Comparison of ENCODE assay signal across 29 cellular contexts in the genomic region with DNA sequence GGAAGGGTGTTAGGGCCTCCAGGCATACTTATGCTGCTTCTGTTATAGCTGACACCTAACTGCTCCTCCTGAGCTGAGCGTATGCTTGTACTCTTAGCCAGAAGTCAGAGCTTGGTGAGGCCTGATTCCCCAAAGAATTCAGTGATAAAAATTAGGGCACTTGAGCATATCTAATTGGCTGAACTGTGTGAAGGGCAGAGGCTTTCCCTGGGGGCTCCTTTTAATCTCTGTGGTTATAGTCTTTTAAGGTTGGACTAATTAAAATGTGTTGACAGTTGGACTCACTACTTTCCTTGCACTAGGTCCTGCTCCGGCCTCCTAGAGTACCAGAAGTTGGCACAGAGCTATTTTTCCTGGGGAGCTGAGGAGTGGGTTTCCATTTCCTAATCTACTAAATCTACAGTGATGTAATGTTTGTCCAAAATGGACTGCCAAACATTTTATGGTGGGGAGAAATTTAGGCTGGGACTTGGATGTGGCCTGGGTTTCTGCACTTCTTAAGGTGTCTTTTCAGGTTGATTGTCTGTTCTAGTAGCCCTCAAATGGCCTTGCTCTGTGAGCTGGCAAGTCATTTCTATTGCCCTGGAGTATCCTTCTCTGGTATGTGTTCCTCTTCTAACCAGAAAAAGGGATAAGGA. TPM values are rescaled to one million over a fixed set of nuclear protein-coding genes. Genes with fewer than 3 reads are reported as not detected.
DNase-seq lines count a peak whose midpoint lies in the region; ATAC-seq and TF ChIP-seq lines count a peak whose summit lies in the region.
"Had no signal": no experiment of that assay in that cellular context is flagged by ENCODE, and none has a peak within 500 bp of the region (broad histone marks: within the 10 kb centered on the region; RNA-seq: fewer than 3 reads in every experiment).

No MANE protein-coding gene starts in this region.

- peaks cover 79% of the 10 kb centered on the region for H3K4me1 Mint-ChIP-seq in activated CD8-positive, alpha-beta T cell treated with anti-CD3 and anti-CD28 coated beads for 36 hours (ENCODE audit: low read depth)
- H3K4me1 Mint-ChIP-seq in activated CD8-positive, alpha-beta T cell treated with anti-CD3 and anti-CD28 coated beads, Interleukin-2, amount 10 ng/mL, durations not matched to agents 7 days and 5 days (ENCODE audit: low read depth) = peaks cover 72% of the 10 kb centered on the region
- H3K4me1 Mint-ChIP-seq in activated T-helper 17 cell treated with anti-CD3 and anti-CD28 coated beads, Interleukin-2, amount 50 U/mL, for 72 hours = peaks cover 52% of the 10 kb centered on the region

- POLR2A ChIA-PET in activated CD8-positive, alpha-beta T cell treated with anti-CD3 and anti-CD28 coated beads for 36 hours (lab: Charles Lee) = interaction anchor here (1.2 to 2.2 kb wide), 2 partner anchors 19 to 76 kb away, joined by 4 to 8 read pairs; partner anchors contain the start of gene STIM1
- POLR2A ChIA-PET in activated CD8-positive, alpha-beta T cell treated with anti-CD3 and anti-CD28 coated beads, Interleukin-2, amount 10 ng/mL, durations not matched to agents 7 days and 5 days (lab: Charles Lee) = interaction anchor here (1.2 to 1.3 kb wide), 2 partner anchors 13 to 19 kb away, joined by 3 read pairs; no protein-coding TSS in a partner anchor

- no peak for DNase-seq in activated CD8-positive, alpha-beta T cell treated with anti-CD3 and anti-CD28 coated beads for 36 hours
- no peak for DNase-seq in activated CD8-positive, alpha-beta T cell treated with anti-CD3 and anti-CD28 coated beads, Interleukin-2, amount 10 ng/mL, durations not matched to agents 7 days and 5 days
- peak; percentile 92 for DNase-seq in Karpas-422
- DNase-seq in gastrocnemius medialis = no peak
- DNase-seq in middle frontal gyrus (ENCODE audit: extremely low spot score, low spot score) = no peak
- DNase-seq: activated CD4-positive, alpha-beta memory T cell treated with anti-CD3 and anti-CD28 coated beads for 36 hours; activated naive CD4-positive, alpha-beta T cell treated with Interleukin-2 at 50 U/mL for 16 hours; anterior cingulate cortex; cortex of kidney; DMS153; GF-D8; kidney; MV-4-11; NCI-H2029 treated with DMSO at 0.1 percent for 48 hours; NCI-H446; NK-92 treated with Interleukin-12 subunit alpha and Interleukin-12 subunit beta, amount 100 ng/mL, for 24 hours; RPMI8226; SK-N-SH; stimulated activated CD8-positive, alpha-beta memory T cell treated with anti-CD3 and anti-CD28 coated beads, Interleukin-4, amount 100 ng/mL, for 48 hours; substantia nigra had no signal

- peak overlapping the region; percentile 58 for H3K4me2 ChIP-seq in Karpas-422 (ENCODE audit: low read depth, low read length, poor library complexity, severe bottlenecking)
- H3K4me2 ChIP-seq: SK-N-SH had no signal

- H3K9ac ChIP-seq in Karpas-422 (ENCODE audit: low read length) = no peak overlapping the region
- H3K9ac ChIP-seq: parathyroid adenoma, SK-N-SH had no signal

- peaks cover 30% of the 10 kb centered on the region; the same call in 1 of the 2 replicates for H4K20me1 ChIP-seq in Karpas-422 (ENCODE audit: insufficient read depth, low read depth, low read length)

- TF ChIP-seq POLR2A in gastrocnemius medialis (IDR thresholded peaks at IDR 0.05) = no peak

- H3K27ac Mint-ChIP-seq in activated CD8-positive, alpha-beta T cell treated with anti-CD3 and anti-CD28 coated beads for 36 hours = peak overlapping the region; percentile 59
- H3K27ac Mint-ChIP-seq in activated CD8-positive, alpha-beta T cell treated with anti-CD3 and anti-CD28 coated beads, Interleukin-2, amount 10 ng/mL, durations not matched to agents 7 days and 5 days = no peak overlapping the region
- H3K27ac Mint-ChIP-seq in activated T-helper 17 cell treated with anti-CD3 and anti-CD28 coated beads, Interleukin-2, amount 50 U/mL, for 72 hours = peak overlapping the region; percentile 36
- H3K27ac Mint-ChIP-seq: activated CD4-positive, alpha-beta memory T cell treated with anti-CD3 and anti-CD28 coated beads for 36 hours; T-helper 2 cell treated with Interferon-gamma antibody and Interleukin-4, amounts not matched to agents 5 μg/mL and 100 μg/mL, for 36 hours; WTC11 had no signal

- H3K27me3 ChIP-seq in Karpas-422 (ENCODE audit: low read length) (no peaks in the 10 kb centered on the region), gastrocnemius medialis (no peaks in the 10 kb centered on the region)

- intact Hi-C loops in activated CD8-positive, alpha-beta T cell treated with anti-CD3 and anti-CD28 coated beads for 36 hours (cut with micrococcal nuclease) = no loop called here
- intact Hi-C loops in gastrocnemius medialis (cut with DNase I; ENCODE audit: low total_unique reads) = no loop called here

- no peaks in the 10 kb centered on the region for H3K27me3 Mint-ChIP-seq in activated CD8-positive, alpha-beta T cell treated with anti-CD3 and anti-CD28 coated beads for 36 hours
- no peaks in the 10 kb centered on the region for H3K27me3 Mint-ChIP-seq in activated CD8-positive, alpha-beta T cell treated with anti-CD3 and anti-CD28 coated beads, Interleukin-2, amount 10 ng/mL, durations not matched to agents 7 days and 5 days (ENCODE audit: low read depth)
- no peaks in the 10 kb centered on the region for H3K27me3 Mint-ChIP-seq in activated T-helper 17 cell treated with anti-CD3 and anti-CD28 coated beads, Interleukin-2, amount 50 U/mL, for 72 hours
- H3K27me3 Mint-ChIP-seq: activated CD4-positive, alpha-beta memory T cell treated with anti-CD3 and anti-CD28 coated beads for 36 hours had no signal

- H3K36me3 ChIP-seq in Karpas-422 (ENCODE audit: insufficient read depth, low read length) (no peaks in the 10 kb centered on the region), gastrocnemius medialis (no peaks in the 10 kb centered on the region)
- H3K36me3 ChIP-seq: cardiac muscle cell had no signal

- peak overlapping the region; percentile 22; the same call in 1 of the 2 replicates for H3K4me3 ChIP-seq in Karpas-422 (ENCODE audit: low read length)
- no peak overlapping the region for H3K4me3 ChIP-seq in gastrocnemius medialis
- H3K4me3 ChIP-seq: cardiac muscle cell had no signal

- peak overlapping the region; percentile 51; the same call in 1 of the 2 replicates for H3K27ac ChIP-seq in Karpas-422 (ENCODE audit: low read length)
- peak overlapping the region; percentile 7 to 47 (median 38) for H3K27ac ChIP-seq in gastrocnemius medialis
- H3K27ac ChIP-seq: C4-2B, cardiac muscle cell, parathyroid adenoma had no signal

- ATAC-seq in activated CD8-positive, alpha-beta T cell treated with anti-CD3 and anti-CD28 coated beads for 36 hours = no peak
- ATAC-seq in activated CD8-positive, alpha-beta T cell treated with anti-CD3 and anti-CD28 coated beads, Interleukin-2, amount 10 ng/mL, durations not matched to agents 7 days and 5 days = no peak
- ATAC-seq in activated T-helper 17 cell treated with anti-CD3 and anti-CD28 coated beads, Interleukin-2, amount 50 U/mL, for 72 hours (replicated peaks) = no peak
- ATAC-seq in gastrocnemius medialis = no peak
- no peak for ATAC-seq in HG02840 (IDR thresholded peaks at IDR 0.05; ENCODE audit: low FRiP score, unreplicated experiment)
- ATAC-seq in HG02588 (IDR thresholded peaks at IDR 0.05; ENCODE audit: unreplicated experiment) = no peak
- ATAC-seq: sciatic nerve, WTC11 had no signal

- TF ChIP-seq CTCF in activated CD8-positive, alpha-beta T cell treated with anti-CD3 and anti-CD28 coated beads for 36 hours (IDR thresholded peaks at IDR 0.05) = no peak
- no peak for TF ChIP-seq CTCF in gastrocnemius medialis (IDR thresholded peaks at IDR 0.05 in 4 of 5, conservative IDR thresholded peaks at IDR 0.05 in 1 of 5)

- H2AFZ ChIP-seq in Karpas-422 (ENCODE audit: low read length) = no peak overlapping the region
- H2AFZ ChIP-seq: parathyroid adenoma had no signal

- no peaks in the 10 kb centered on the region for H3K9me3 ChIP-seq in Karpas-422 (ENCODE audit: low read length)
- H3K9me3 ChIP-seq in gastrocnemius medialis = no peaks in the 10 kb centered on the region
- H3K9me3 ChIP-seq: SK-N-SH had no signal

- H3K36me3 Mint-ChIP-seq in activated CD8-positive, alpha-beta T cell treated with anti-CD3 and anti-CD28 coated beads for 36 hours (ENCODE audit: low read depth) = peaks cover 11% of the 10 kb centered on the region
- H3K36me3 Mint-ChIP-seq in activated CD8-positive, alpha-beta T cell treated with anti-CD3 and anti-CD28 coated beads, Interleukin-2, amount 10 ng/mL, durations not matched to agents 7 days and 5 days (ENCODE audit: low read depth) = peaks cover 24% of the 10 kb centered on the region
- H3K36me3 Mint-ChIP-seq in activated T-helper 17 cell treated with anti-CD3 and anti-CD28 coated beads, Interleukin-2, amount 50 U/mL, for 72 hours (ENCODE audit: low read depth) = peaks cover 13% of the 10 kb centered on the region
- H3K36me3 Mint-ChIP-seq: WTC11 had no signal

- in situ Hi-C loops in gastrocnemius medialis (cut with MboI; ENCODE audit: low sequenced_read_pairs in 4 of 4) = loop anchor here in 1 of 4 donors (25.0 kb wide), 1 partner anchor 88 kb away; no protein-coding TSS in a partner anchor

- no peaks in the 10 kb centered on the region for H3K9me3 Mint-ChIP-seq in activated CD8-positive, alpha-beta T cell treated with anti-CD3 and anti-CD28 coated beads for 36 hours
- no peaks in the 10 kb centered on the region for H3K9me3 Mint-ChIP-seq in activated CD8-positive, alpha-beta T cell treated with anti-CD3 and anti-CD28 coated beads, Interleukin-2, amount 10 ng/mL, durations not matched to agents 7 days and 5 days (ENCODE audit: insufficient read depth)
- H3K9me3 Mint-ChIP-seq in activated T-helper 17 cell treated with anti-CD3 and anti-CD28 coated beads, Interleukin-2, amount 50 U/mL, for 72 hours = no peaks in the 10 kb centered on the region
- H3K9me3 Mint-ChIP-seq: activated CD4-positive, alpha-beta memory T cell treated with anti-CD3 and anti-CD28 coated beads for 36 hours; T-helper 2 cell treated with Interferon-gamma antibody and Interleukin-4, amounts not matched to agents 5 μg/mL and 100 μg/mL, for 36 hours; WTC11 had no signal

- no peaks in the 10 kb centered on the region for H3K9me2 ChIP-seq in Karpas-422 (replicated peaks; ENCODE audit: insufficient read depth, low read length)
- H3K9me2 ChIP-seq: SK-N-SH had no signal

- peaks cover 37% of the 10 kb centered on the region for H3K4me1 ChIP-seq in Karpas-422 (ENCODE audit: low read length)
- H3K4me1 ChIP-seq in gastrocnemius medialis = peaks cover 73 to 79% of the 10 kb centered on the region in 2 donors

- no peak overlapping the region for H3K4me3 Mint-ChIP-seq in activated CD8-positive, alpha-beta T cell treated with anti-CD3 and anti-CD28 coated beads for 36 hours
- H3K4me3 Mint-ChIP-seq in activated CD8-positive, alpha-beta T cell treated with anti-CD3 and anti-CD28 coated beads, Interleukin-2, amount 10 ng/mL, durations not matched to agents 7 days and 5 days = no peak overlapping the region
- H3K4me3 Mint-ChIP-seq in activated T-helper 17 cell treated with anti-CD3 and anti-CD28 coated beads, Interleukin-2, amount 50 U/mL, for 72 hours = no peak overlapping the region
- H3K4me3 Mint-ChIP-seq: activated CD4-positive, alpha-beta memory T cell treated with anti-CD3 and anti-CD28 coated beads for 36 hours; T-helper 2 cell treated with Interferon-gamma antibody and Interleukin-4, amounts not matched to agents 5 μg/mL and 100 μg/mL, for 36 hours; WTC11 had no signal

- CTCF ChIA-PET in activated CD8-positive, alpha-beta T cell treated with anti-CD3 and anti-CD28 coated beads for 36 hours (lab: Charles Lee) = interaction anchor here (0.6 to 21.2 kb wide), 8 partner anchors 9 to 199 kb away, joined by 3 to 274 read pairs (median 4); partner anchors contain the start of genes RHOG and STIM1
- CTCF ChIA-PET in activated CD8-positive, alpha-beta T cell treated with anti-CD3 and anti-CD28 coated beads, Interleukin-2, amount 10 ng/mL, durations not matched to agents 7 days and 5 days (lab: Charles Lee) = interaction anchor here (0.9 to 2.4 kb wide), 5 partner anchors 9 to 199 kb away, joined by 3 to 13 read pairs (median 6); partner anchors contain the start of gene STIM1

- H3K79me2 ChIP-seq in Karpas-422 (ENCODE audit: low read length) = no peaks in the 10 kb centered on the region

RNA-seq across cellular contexts. Expression of gene STIM1, which starts 18.4 kb away (rescaled TPM):
- 10 to 100 TPM; 60.8 to 61.4 TPM for total RNA-seq in activated CD8-positive, alpha-beta T cell treated with anti-CD3 and anti-CD28 coated beads for 36 hours
- total RNA-seq in activated CD8-positive, alpha-beta T cell treated with anti-CD3 and anti-CD28 coated beads, Interleukin-2, amount 10 ng/mL, durations not matched to agents 7 days and 5 days = 100 to 1,000 TPM in 1 of 2 experiments, 10 to 100 TPM in 1; 97.3 to 104 TPM
- 9.0 and 17.0 TPM in 2 replicates for total RNA-seq in Karpas-422 (2014; rRNA removed; shearing (Covaris generic); ENCODE audit: low replicate concordance)
- total RNA-seq in activated T-helper 17 cell treated with anti-CD3 and anti-CD28 coated beads, Interleukin-2, amount 50 U/mL, for 72 hours = 10 to 100 TPM; 68.8 to 82.7 TPM
- total RNA-seq in gastrocnemius medialis = 100 to 1,000 TPM in 1 of 4 donors, 10 to 100 TPM in 3; 45.9 to 132 (median 87.3) TPM

RNA-seq across cellular contexts. Expression of gene RHOG, which starts 33.1 kb away (rescaled TPM):
- 100 to 1,000 TPM; 176 to 188 TPM for total RNA-seq in activated CD8-positive, alpha-beta T cell treated with anti-CD3 and anti-CD28 coated beads for 36 hours
- 100 to 1,000 TPM; 173 to 191 TPM for total RNA-seq in activated CD8-positive, alpha-beta T cell treated with anti-CD3 and anti-CD28 coated beads, Interleukin-2, amount 10 ng/mL, durations not matched to agents 7 days and 5 days
- total RNA-seq in Karpas-422 (2014; rRNA removed; shearing (Covaris generic); ENCODE audit: low replicate concordance) = 54.6 and 68.5 TPM in 2 replicates
- total RNA-seq in activated T-helper 17 cell treated with anti-CD3 and anti-CD28 coated beads, Interleukin-2, amount 50 U/mL, for 72 hours = 100 to 1,000 TPM; 151 to 154 TPM
- 10 to 100 TPM; 38.0 to 77.4 (median 46.9) TPM for total RNA-seq in gastrocnemius medialis
